ENCODE assay signal across 1 cellular context in the genomic region with DNA sequence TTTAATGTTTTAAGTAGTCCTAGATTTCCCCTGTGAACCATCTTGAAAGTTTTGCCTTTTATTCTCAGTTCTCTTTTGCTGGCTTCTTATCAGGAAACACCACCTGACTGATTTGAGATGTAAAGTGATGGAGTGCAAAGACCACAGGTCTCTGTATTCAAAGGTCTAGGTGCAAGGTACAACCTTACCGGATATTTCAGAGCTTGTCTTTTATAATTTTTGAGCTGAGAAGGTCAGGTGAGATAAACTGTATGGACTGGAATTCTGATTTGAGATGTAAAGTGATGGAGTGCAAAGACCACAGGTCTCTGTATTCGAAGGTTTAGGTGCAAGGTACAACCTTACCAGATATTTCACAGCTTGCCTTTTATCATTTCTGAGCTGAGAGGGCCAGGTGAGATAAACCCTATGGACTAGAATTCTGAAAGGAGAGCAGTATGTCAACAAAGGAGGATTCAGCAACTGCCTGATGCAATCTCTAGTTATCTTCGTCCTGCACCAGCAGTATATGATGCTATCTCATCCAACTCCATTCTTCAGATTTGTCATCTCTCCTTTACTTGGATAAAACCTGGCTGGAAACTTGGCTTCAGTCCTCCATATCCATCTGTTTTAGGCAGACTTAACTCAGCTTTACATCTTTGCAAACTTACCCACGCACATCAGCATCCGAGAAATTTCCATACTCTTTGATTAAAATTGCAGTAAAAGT.
TF ChIP-seq lines count a peak whose summit lies in the region.

No MANE protein-coding gene starts in this region.

TF ChIP-seq in HepG2, 621 proteins besides CTCF, POLR2A, EP300 and RAD21 (continued from another document):
- TF ChIP-seq, protein P1, sequence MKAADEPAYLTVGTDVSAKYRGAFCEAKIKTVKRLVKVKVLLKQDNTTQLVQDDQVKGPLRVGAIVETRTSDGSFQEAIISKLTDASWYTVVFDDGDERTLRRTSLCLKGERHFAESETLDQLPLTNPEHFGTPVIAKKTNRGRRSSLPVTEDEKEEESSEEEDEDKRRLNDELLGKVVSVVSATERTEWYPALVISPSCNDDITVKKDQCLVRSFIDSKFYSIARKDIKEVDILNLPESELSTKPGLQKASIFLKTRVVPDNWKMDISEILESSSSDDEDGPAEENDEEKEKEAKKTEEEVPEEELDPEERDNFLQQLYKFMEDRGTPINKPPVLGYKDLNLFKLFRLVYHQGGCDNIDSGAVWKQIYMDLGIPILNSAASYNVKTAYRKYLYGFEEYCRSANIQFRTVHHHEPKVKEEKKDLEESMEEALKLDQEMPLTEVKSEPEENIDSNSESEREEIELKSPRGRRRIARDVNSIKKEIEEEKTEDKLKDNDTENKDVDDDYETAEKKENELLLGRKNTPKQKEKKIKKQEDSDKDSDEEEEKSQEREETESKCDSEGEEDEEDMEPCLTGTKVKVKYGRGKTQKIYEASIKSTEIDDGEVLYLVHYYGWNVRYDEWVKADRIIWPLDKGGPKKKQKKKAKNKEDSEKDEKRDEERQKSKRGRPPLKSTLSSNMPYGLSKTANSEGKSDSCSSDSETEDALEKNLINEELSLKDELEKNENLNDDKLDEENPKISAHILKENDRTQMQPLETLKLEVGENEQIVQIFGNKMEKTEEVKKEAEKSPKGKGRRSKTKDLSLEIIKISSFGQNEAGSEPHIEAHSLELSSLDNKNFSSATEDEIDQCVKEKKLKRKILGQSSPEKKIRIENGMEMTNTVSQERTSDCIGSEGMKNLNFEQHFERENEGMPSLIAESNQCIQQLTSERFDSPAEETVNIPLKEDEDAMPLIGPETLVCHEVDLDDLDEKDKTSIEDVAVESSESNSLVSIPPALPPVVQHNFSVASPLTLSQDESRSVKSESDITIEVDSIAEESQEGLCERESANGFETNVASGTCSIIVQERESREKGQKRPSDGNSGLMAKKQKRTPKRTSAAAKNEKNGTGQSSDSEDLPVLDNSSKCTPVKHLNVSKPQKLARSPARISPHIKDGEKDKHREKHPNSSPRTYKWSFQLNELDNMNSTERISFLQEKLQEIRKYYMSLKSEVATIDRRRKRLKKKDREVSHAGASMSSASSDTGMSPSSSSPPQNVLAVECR (CRISPR knock-in tag; IDR thresholded peaks at IDR 0.05; ENCODE audit: borderline replicate concordance), result no peak
- TF ChIP-seq YY1 (IDR thresholded peaks at IDR 0.05; ENCODE audit: insufficient read depth, insufficient replicate concordance, low read depth, low read length) (no peak), DMAP1 (CRISPR knock-in tag; IDR thresholded peaks at IDR 0.05) (no peak), KMT2A (CRISPR knock-in tag; IDR thresholded peaks at IDR 0.05) (no peak), THYN1 (CRISPR knock-in tag; IDR thresholded peaks at IDR 0.05; ENCODE audit: borderline replicate concordance, low read depth) (no peak), RARA (CRISPR knock-in tag; IDR thresholded peaks at IDR 0.05) (no peak; the same call in 1 of the 2 replicates), ZNF709 (CRISPR knock-in tag; IDR thresholded peaks at IDR 0.05) (0 out of 2 replicates have a peak, but pooled peaks have one; percentile 26), SOX13 (IDR thresholded peaks at IDR 0.05) (no peak), SOX13 (CRISPR knock-in tag; conservative IDR thresholded peaks at IDR 0.05 in 1 of 2, IDR thresholded peaks at IDR 0.05 in 1 of 2) (peak in 1 of 2 experiments; percentile 79; a peak in 2 of 4 replicates), SAP130 (CRISPR knock-in tag; IDR thresholded peaks at IDR 0.05; ENCODE audit: low read depth) (peak; percentile 37), ZFP37 (CRISPR knock-in tag; IDR thresholded peaks at IDR 0.05; ENCODE audit: borderline replicate concordance) (0 out of 2 replicates have a peak, but pooled peaks have one; percentile 4), ZNF230 (CRISPR knock-in tag; IDR thresholded peaks at IDR 0.05) (no peak)
- TF ChIP-seq, protein P2, sequence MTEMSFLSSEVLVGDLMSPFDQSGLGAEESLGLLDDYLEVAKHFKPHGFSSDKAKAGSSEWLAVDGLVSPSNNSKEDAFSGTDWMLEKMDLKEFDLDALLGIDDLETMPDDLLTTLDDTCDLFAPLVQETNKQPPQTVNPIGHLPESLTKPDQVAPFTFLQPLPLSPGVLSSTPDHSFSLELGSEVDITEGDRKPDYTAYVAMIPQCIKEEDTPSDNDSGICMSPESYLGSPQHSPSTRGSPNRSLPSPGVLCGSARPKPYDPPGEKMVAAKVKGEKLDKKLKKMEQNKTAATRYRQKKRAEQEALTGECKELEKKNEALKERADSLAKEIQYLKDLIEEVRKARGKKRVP (CRISPR knock-in tag; IDR thresholded peaks at IDR 0.05), result peak; percentile 75 to 99; a peak in 3 of 4 replicates
